ENCODE assay signal across 16 cellular contexts in genomic region chr2:60960706-60961105, GRCh38. TPM values are rescaled to one million over a fixed set of nuclear protein-coding genes. Genes with fewer than 3 reads are reported as not detected.
DNase-seq lines count a peak whose midpoint lies in the region; ATAC-seq, FAIRE-seq and TF ChIP-seq lines count a peak whose summit lies in the region.
"Had no signal": no experiment of that assay in that cellular context is flagged by ENCODE, and none has a peak within 500 bp of the region (broad histone marks: within the 10 kb centered on the region; RNA-seq: fewer than 3 reads in every experiment).

No MANE protein-coding gene starts in this region.

- H3K27ac Mint-ChIP-seq in natural killer cell treated with Interleukin-12 subunit alpha and Interleukin-12 subunit beta and Interleukin-15 and Interleukin-18, amount 100 ng/mL, for 72 hours = no peak overlapping the region
- H3K27ac Mint-ChIP-seq: CD4-positive, CD25-positive, alpha-beta regulatory T cell had no signal

- H3K27me3 ChIP-seq in Karpas-422 (ENCODE audit: low read length) (no peaks in the 10 kb centered on the region), mammary epithelial cell (ENCODE audit: insufficient read depth, low read length) (no peaks in the 10 kb centered on the region), keratinocyte (ENCODE audit: control insufficient read depth, extremely low read depth, insufficient read depth, low read length) (no peaks in the 10 kb centered on the region), thyroid gland (no peaks in the 10 kb centered on the region)

- H3K9me3 Mint-ChIP-seq in natural killer cell treated with Interleukin-12 subunit alpha and Interleukin-12 subunit beta and Interleukin-15 and Interleukin-18, amount 100 ng/mL, for 72 hours = peaks cover 5% of the 10 kb centered on the region
- H3K9me3 Mint-ChIP-seq: CD4-positive, CD25-positive, alpha-beta regulatory T cell had no signal

- H3K4me1 ChIP-seq in Karpas-422 (ENCODE audit: low read length) = peaks cover 28% of the 10 kb centered on the region
- H3K4me1 ChIP-seq in mammary epithelial cell (ENCODE audit: insufficient read depth, low read length) = peaks cover 45% of the 10 kb centered on the region
- peaks cover 50% of the 10 kb centered on the region for H3K4me1 ChIP-seq in keratinocyte (ENCODE audit: control insufficient read depth, extremely low read depth, insufficient read depth, low read length)
- peaks cover 17 to 24% of the 10 kb centered on the region in 2 donors for H3K4me1 ChIP-seq in thyroid gland

- TF ChIP-seq CTCF in mammary epithelial cell (conservative IDR thresholded peaks at IDR 0.05 in 1 of 2, IDR thresholded peaks at IDR 0.05 in 1 of 2; ENCODE audit: extremely low read depth in 1 of 2, insufficient read depth in 1 of 2, low read depth in 1 of 2, low read length in 2 of 2) (no peak), keratinocyte (optimal IDR thresholded peaks at IDR 0.05 in 1 of 3, IDR thresholded peaks at IDR 0.05 in 1 of 3, conservative IDR thresholded peaks at IDR 0.05 in 1 of 3; ENCODE audit: extremely low read depth in 1 of 3, insufficient read depth in 2 of 3, low read length in 3 of 3) (no peak), thyroid gland (IDR thresholded peaks at IDR 0.05) (no peak)

- WGBS in mammary epithelial cell (ENCODE audit: low coverage, missing lambda C conversion rate) = 92% methylated on average over 1 of the region's 1 CpG
- WGBS in thyroid gland, 2 donors = 91 to 93% methylated on average over 1 of the region's 1 CpG

- FAIRE-seq in keratinocyte (lab: Jason Lieb, UNC) = no peak
- FAIRE-seq: GM19239, H1, K562 had no signal

- ATAC-seq in natural killer cell treated with Interleukin-12 subunit alpha and Interleukin-12 subunit beta and Interleukin-15 and Interleukin-18, amount 100 ng/mL, for 72 hours = no peak
- ATAC-seq: K562 had no signal

- no peak for DNase-seq in Karpas-422
- no peak for DNase-seq in mammary epithelial cell
- DNase-seq in keratinocyte (ENCODE audit: low read depth, low spot score) = no peak
- DNase-seq in thyroid gland = no peak
- no peak for DNase-seq in natural killer cell treated with Interleukin-12 subunit alpha and Interleukin-12 subunit beta and Interleukin-15 and Interleukin-18, amount 100 ng/mL, for 72 hours (ENCODE audit: low spot score)
- DNase-seq in NCI-H524 (lab: John Stamatoyannopoulos, UW) = no peak
- DNase-seq in SW 1271 (lab: John Stamatoyannopoulos, UW) = no peak
- DNase-seq: CD4-positive, CD25-positive, alpha-beta regulatory T cell; NCI-H1092; NCI-H1436 treated with DMSO at 0.1 percent for 48 hours; NCI-H1930; NCI-H82; Right ventricle myocardium superior had no signal

- H3K36me3 Mint-ChIP-seq in natural killer cell treated with Interleukin-12 subunit alpha and Interleukin-12 subunit beta and Interleukin-15 and Interleukin-18, amount 100 ng/mL, for 72 hours = peaks cover 9% of the 10 kb centered on the region

- H3K9me2 ChIP-seq in Karpas-422 (replicated peaks; ENCODE audit: insufficient read depth, low read length) = no peaks in the 10 kb centered on the region

- intact Hi-C loops in mammary epithelial cell (cut with micrococcal nuclease) = no loop called here
- intact Hi-C loops in thyroid gland (cut with DNase I) = no loop called here

- BruUV-seq in mammary epithelial cell (replicated peaks; lab: Mats Ljungman, UMichigan) = no TSS peak

- no peak overlapping the region for H3K4me2 ChIP-seq in Karpas-422 (ENCODE audit: low read depth, low read length, poor library complexity, severe bottlenecking)
- peak overlapping the region; percentile 51 for H3K4me2 ChIP-seq in mammary epithelial cell (ENCODE audit: insufficient read depth, low read depth, low read length)
- H3K4me2 ChIP-seq in keratinocyte (ENCODE audit: control insufficient read depth, extremely low read depth, insufficient read depth, low read depth, low read length) = peak overlapping the region; percentile 47

- H3K27ac ChIP-seq in Karpas-422 (ENCODE audit: low read length) = peak overlapping the region; percentile 29
- peak overlapping the region; percentile 78 for H3K27ac ChIP-seq in mammary epithelial cell (ENCODE audit: insufficient read depth, low read depth, low read length)
- peak overlapping the region; percentile 99 for H3K27ac ChIP-seq in keratinocyte (ENCODE audit: control insufficient read depth, insufficient read depth, low read length)
- peak overlapping the region; percentile 5 to 25 (median 11) for H3K27ac ChIP-seq in thyroid gland

- TF ChIP-seq POLR2A in thyroid gland (IDR thresholded peaks at IDR 0.05) = no peak

- H3K9me3 ChIP-seq in Karpas-422 (ENCODE audit: low read length) = no peaks in the 10 kb centered on the region
- H3K9me3 ChIP-seq in mammary epithelial cell (replicated peaks; ENCODE audit: insufficient read depth, low read length) = no peaks in the 10 kb centered on the region
- no peaks in the 10 kb centered on the region for H3K9me3 ChIP-seq in keratinocyte (ENCODE audit: control insufficient read depth, low read depth, low read length)
- H3K9me3 ChIP-seq in thyroid gland = no peaks in the 10 kb centered on the region

- in situ Hi-C loops in mammary epithelial cell (cut with MboI; ENCODE audit: low sequenced_read_pairs in 2 of 2) = no loop called here

- CTCF ChIA-PET in mammary epithelial cell (lab: Charles Lee; ENCODE audit: low non-redundant PET) = interaction anchor here (0.7 kb wide), 1 partner anchor 79 kb away, joined by 9 read pairs; the partner anchor contains the start of gene REL

- dilution Hi-C loops in mammary epithelial cell (cut with HindIII; ENCODE audit: low sequenced_read_pairs) = no loop called here
- dilution Hi-C loops in keratinocyte (cut with MboI; ENCODE audit: extremely low pct_ligation_motif_present, low sequenced_read_pairs) = no loop called here

- H3K9me1 ChIP-seq in keratinocyte (ENCODE audit: control insufficient read depth, extremely low read depth, insufficient read depth, low read length) = no peaks in the 10 kb centered on the region

- no peak overlapping the region for H3K4me3 Mint-ChIP-seq in natural killer cell treated with Interleukin-12 subunit alpha and Interleukin-12 subunit beta and Interleukin-15 and Interleukin-18, amount 100 ng/mL, for 72 hours

- H4K20me1 ChIP-seq in Karpas-422 (ENCODE audit: insufficient read depth, low read depth, low read length) = no peaks in the 10 kb centered on the region
- no peaks in the 10 kb centered on the region for H4K20me1 ChIP-seq in mammary epithelial cell (ENCODE audit: insufficient read depth, low read length)
- H4K20me1 ChIP-seq in keratinocyte (ENCODE audit: control insufficient read depth, extremely low read depth, insufficient read depth, low read length) = no peaks in the 10 kb centered on the region

- H3K4me3 ChIP-seq in Karpas-422 (ENCODE audit: low read length) = no peak overlapping the region
- H3K4me3 ChIP-seq in mammary epithelial cell (replicated peaks in 1 of 3; ENCODE audit: insufficient read depth in 1 of 3, low read depth in 2 of 3, low read length in 3 of 3) = no peak overlapping the region
- no peak overlapping the region for H3K4me3 ChIP-seq in keratinocyte (ENCODE audit: control insufficient read depth in 2 of 3, extremely low read depth in 1 of 3, insufficient read depth in 2 of 3, low read depth in 1 of 3, low read length in 3 of 3)
- H3K4me3 ChIP-seq in thyroid gland (replicated peaks in 1 of 3) = no peak overlapping the region
- H3K4me3 ChIP-seq: K562 had no signal

- no peak overlapping the region for H3K9ac ChIP-seq in Karpas-422 (ENCODE audit: low read length)
- H3K9ac ChIP-seq in mammary epithelial cell (ENCODE audit: insufficient read depth, low read length) = no peak overlapping the region
- H3K9ac ChIP-seq in keratinocyte (ENCODE audit: control insufficient read depth, extremely low read depth, insufficient read depth, low read length) = peak overlapping the region; percentile 65

- H3K79me2 ChIP-seq in Karpas-422 (ENCODE audit: low read length) (no peaks in the 10 kb centered on the region), mammary epithelial cell (ENCODE audit: insufficient read depth, low read length) (no peaks in the 10 kb centered on the region), keratinocyte (ENCODE audit: control insufficient read depth, insufficient read depth, low read length) (no peaks in the 10 kb centered on the region)

- H3K27me3 Mint-ChIP-seq in natural killer cell treated with Interleukin-12 subunit alpha and Interleukin-12 subunit beta and Interleukin-15 and Interleukin-18, amount 100 ng/mL, for 72 hours = no peaks in the 10 kb centered on the region
- H3K27me3 Mint-ChIP-seq: CD4-positive, CD25-positive, alpha-beta regulatory T cell had no signal

- peaks cover 10% of the 10 kb centered on the region for H3K36me3 ChIP-seq in Karpas-422 (ENCODE audit: insufficient read depth, low read length)
- H3K36me3 ChIP-seq in mammary epithelial cell (ENCODE audit: insufficient read depth, low read length) = no peaks in the 10 kb centered on the region
- H3K36me3 ChIP-seq in keratinocyte (ENCODE audit: control insufficient read depth in 2 of 2, extremely low read depth in 1 of 2, insufficient read depth in 2 of 2, low read length in 2 of 2) = no peaks in the 10 kb centered on the region
- H3K36me3 ChIP-seq in thyroid gland = no peaks in the 10 kb centered on the region

- peaks cover 19 to 33% of the 10 kb centered on the region in 2 donors for H3K4me1 Mint-ChIP-seq in natural killer cell treated with Interleukin-12 subunit alpha and Interleukin-12 subunit beta and Interleukin-15 and Interleukin-18, amount 100 ng/mL, for 72 hours (ENCODE audit: low read depth in 2 of 2)

- H2AFZ ChIP-seq in Karpas-422 (ENCODE audit: low read length) (no peak overlapping the region), mammary epithelial cell (ENCODE audit: low read depth, low read length) (no peak overlapping the region), keratinocyte (ENCODE audit: control insufficient read depth, low read length) (no peak overlapping the region)

RNA-seq across cellular contexts. Expression of gene PEX13, which starts 56.8 kb away (rescaled TPM):
- total RNA-seq in Karpas-422 (2014; rRNA removed; shearing (Covaris generic); ENCODE audit: low replicate concordance) = 17.4 and 32.6 TPM in 2 replicates
- total RNA-seq in mammary epithelial cell (10 to 100 TPM; 25.5 to 65.2 TPM), thyroid gland (10 to 100 TPM; 51.5 to 85.6 (median 75.4) TPM)
- polyA plus RNA-seq in mammary epithelial cell (20.0 TPM), keratinocyte (23.0 to 38.5 TPM (median 35.9 TPM) in 3 replicates)
- polyA minus RNA-seq in mammary epithelial cell (53.7 TPM), keratinocyte (14.7 to 50.2 TPM (median 36.6 TPM) in 3 replicates)
- 67.1 TPM for polyA plus RNA-seq in keratinocyte (2011; ENCODE audit: low read depth)
- polyA plus RNA-seq in keratinocyte (2011; cell fraction: cytosol; rRNA removed) = 12.2 and 21.4 TPM in 2 replicates
- polyA plus RNA-seq in keratinocyte (2011; cell fraction: nucleus; rRNA removed) = 19.8 and 24.9 TPM in 2 replicates
- polyA plus RNA-seq in keratinocyte (2012; ENCODE audit: low replicate concordance) = 17.9 and 18.8 TPM in 2 replicates
- 12.3 TPM for polyA minus RNA-seq in keratinocyte (2011; cell fraction: cytosol; rRNA and poly(A)+ RNA removed)
- 32.1 and 41.7 TPM in 2 replicates for polyA minus RNA-seq in keratinocyte (2011; cell fraction: nucleus; rRNA and poly(A)+ RNA removed)
- 10 to 100 TPM; 15.9 to 25.8 TPM for total RNA-seq in natural killer cell treated with Interleukin-12 subunit alpha and Interleukin-12 subunit beta and Interleukin-15 and Interleukin-18, amount 100 ng/mL, for 72 hours

RNA-seq across cellular contexts. Expression of gene PUS10, which starts 57.3 kb away (rescaled TPM):
- 11.8 and 18.8 TPM in 2 replicates for total RNA-seq in Karpas-422 (2014; rRNA removed; shearing (Covaris generic); ENCODE audit: low replicate concordance)
- total RNA-seq in mammary epithelial cell (1 to 10 TPM; 4.5 to 5.8 TPM), thyroid gland (10 to 100 TPM; 11.8 to 20.6 (median 16.2) TPM)
- polyA plus RNA-seq in mammary epithelial cell (2.3 TPM), keratinocyte (3.3 to 4.8 TPM (median 4.8 TPM) in 3 replicates)
- polyA minus RNA-seq in mammary epithelial cell (8.2 TPM), keratinocyte (3.0 to 5.0 TPM (median 4.3 TPM) in 3 replicates)
- 5.6 TPM for polyA plus RNA-seq in keratinocyte (2011; ENCODE audit: low read depth)
- 2.2 and 3.7 TPM in 2 replicates for polyA plus RNA-seq in keratinocyte (2011; cell fraction: cytosol; rRNA removed)
- 5.6 and 7.9 TPM in 2 replicates for polyA plus RNA-seq in keratinocyte (2011; cell fraction: nucleus; rRNA removed)
- polyA plus RNA-seq in keratinocyte (2012; ENCODE audit: low replicate concordance) = 3.1 and 5.1 TPM in 2 replicates
- 4.6 TPM for polyA minus RNA-seq in keratinocyte (2011; cell fraction: cytosol; rRNA and poly(A)+ RNA removed)
- 3.3 and 4.2 TPM in 2 replicates for polyA minus RNA-seq in keratinocyte (2011; cell fraction: nucleus; rRNA and poly(A)+ RNA removed)
- 10 to 100 TPM; 12.6 to 18.5 TPM for total RNA-seq in natural killer cell treated with Interleukin-12 subunit alpha and Interleukin-12 subunit beta and Interleukin-15 and Interleukin-18, amount 100 ng/mL, for 72 hours

Comparison
In these comparisons a context has a peak if more than half of its experiments do, and no peak if none do; other contexts are left out.
1. H3K27ac ChIP-seq: peak in every context shown above with its lines; median percentile 99 in keratinocyte; 78 in mammary epithelial cell; 29 in Karpas-422; 11 in thyroid gland.